Comparison of ENCODE assay signal across 23 cellular contexts in the genomic region with DNA sequence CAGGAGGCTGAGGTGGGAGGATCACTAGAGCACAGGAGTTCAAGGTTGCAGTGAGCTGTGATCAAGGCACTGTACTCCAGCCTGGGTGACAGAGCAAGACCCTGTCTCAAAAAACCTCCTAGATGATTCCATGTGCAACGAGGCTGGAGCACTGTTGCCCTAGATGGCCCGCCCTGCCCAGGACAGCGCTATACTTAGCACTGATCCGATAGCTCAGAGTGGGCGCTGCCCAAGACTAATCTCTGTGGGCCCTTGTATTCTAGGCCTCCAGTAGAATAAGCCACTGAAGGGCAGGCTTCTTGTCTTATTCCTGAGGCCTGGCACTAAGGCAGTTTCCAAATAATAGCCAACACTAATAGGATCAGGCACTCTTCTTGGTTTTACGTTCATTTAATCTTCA. TPM values are rescaled to one million over a fixed set of nuclear protein-coding genes. Genes with fewer than 3 reads are reported as not detected.
A peak's percentile ranks its signal among the peaks of the same experiment; 100 is the strongest.
DNase-seq lines count a peak whose midpoint lies in the region; ATAC-seq and TF ChIP-seq lines count a peak whose summit lies in the region.
"Had no signal": no experiment of that assay in that cellular context is flagged by ENCODE, and none has a peak within 500 bp of the region (broad histone marks: within the 10 kb centered on the region; RNA-seq: fewer than 3 reads in every experiment).

No MANE protein-coding gene starts in this region.

- H3K27me3 ChIP-seq in right atrium auricular region = no peaks in the 10 kb centered on the region
- H3K27me3 ChIP-seq in psoas muscle (ENCODE audit: insufficient read depth in 3 of 3, low read length in 2 of 3) = no peaks in the 10 kb centered on the region
- H3K27me3 ChIP-seq: BLaER1 had no signal

- peak overlapping the region; percentile 31 for H3K27ac Mint-ChIP-seq in stimulated activated naive CD8-positive, alpha-beta T cell treated with anti-CD3 and anti-CD28 coated beads, Interleukin-15, Interleukin-2, amounts not matched to agents 100 ng/mL and 50 ng/mL, for 24 hours
- H3K27ac Mint-ChIP-seq in activated naive CD4-positive, alpha-beta T cell treated with anti-CD3 and anti-CD28 coated beads for 36 hours = no peak overlapping the region
- H3K27ac Mint-ChIP-seq: CD4-positive, alpha-beta T cell had no signal

- no peak overlapping the region for H3K4me3 Mint-ChIP-seq in stimulated activated naive CD8-positive, alpha-beta T cell treated with anti-CD3 and anti-CD28 coated beads, Interleukin-15, Interleukin-2, amounts not matched to agents 100 ng/mL and 50 ng/mL, for 24 hours
- no peak overlapping the region for H3K4me3 Mint-ChIP-seq in activated naive CD4-positive, alpha-beta T cell treated with anti-CD3 and anti-CD28 coated beads for 36 hours
- H3K4me3 Mint-ChIP-seq: CD4-positive, alpha-beta T cell had no signal

- no peaks in the 10 kb centered on the region for H3K27me3 Mint-ChIP-seq in stimulated activated naive CD8-positive, alpha-beta T cell treated with anti-CD3 and anti-CD28 coated beads, Interleukin-15, Interleukin-2, amounts not matched to agents 100 ng/mL and 50 ng/mL, for 24 hours
- H3K27me3 Mint-ChIP-seq in activated naive CD4-positive, alpha-beta T cell treated with anti-CD3 and anti-CD28 coated beads for 36 hours (ENCODE audit: low read depth) = no peaks in the 10 kb centered on the region
- H3K27me3 Mint-ChIP-seq: CD4-positive, alpha-beta T cell had no signal

- ATAC-seq in stimulated activated naive CD8-positive, alpha-beta T cell treated with anti-CD3 and anti-CD28 coated beads, Interleukin-15, Interleukin-2, amounts not matched to agents 100 U/mL and 50 U/mL, for 24 hours = no peak
- peak; percentile 44 to 61 (median 50) for ATAC-seq in psoas muscle
- no peak for ATAC-seq in HG03175 (IDR thresholded peaks at IDR 0.05; ENCODE audit: unreplicated experiment)
- ATAC-seq: HCT116, K562, Panc1 had no signal

- H3K36me3 ChIP-seq in right atrium auricular region = peaks cover 9% of the 10 kb centered on the region
- peaks cover 0 to 32% of the 10 kb centered on the region in 2 donors for H3K36me3 ChIP-seq in psoas muscle (ENCODE audit: insufficient read depth in 1 of 2, low read depth in 1 of 2)

- 58 to 74% (median 59%) methylated on average over 6 of the region's 6 CpGs for WGBS in psoas muscle, 3 donors

- H3K4me1 Mint-ChIP-seq in stimulated activated naive CD8-positive, alpha-beta T cell treated with anti-CD3 and anti-CD28 coated beads, Interleukin-15, Interleukin-2, amounts not matched to agents 100 ng/mL and 50 ng/mL, for 24 hours (ENCODE audit: low read depth) = peaks cover 14% of the 10 kb centered on the region
- H3K4me1 Mint-ChIP-seq in activated naive CD4-positive, alpha-beta T cell treated with anti-CD3 and anti-CD28 coated beads for 36 hours (ENCODE audit: low read depth) = peaks cover 3% of the 10 kb centered on the region

- no peaks in the 10 kb centered on the region for H3K9me3 Mint-ChIP-seq in stimulated activated naive CD8-positive, alpha-beta T cell treated with anti-CD3 and anti-CD28 coated beads, Interleukin-15, Interleukin-2, amounts not matched to agents 100 ng/mL and 50 ng/mL, for 24 hours
- no peaks in the 10 kb centered on the region for H3K9me3 Mint-ChIP-seq in activated naive CD4-positive, alpha-beta T cell treated with anti-CD3 and anti-CD28 coated beads for 36 hours
- H3K9me3 Mint-ChIP-seq: CD4-positive, alpha-beta T cell had no signal

- peaks cover 15% of the 10 kb centered on the region for H3K36me3 Mint-ChIP-seq in stimulated activated naive CD8-positive, alpha-beta T cell treated with anti-CD3 and anti-CD28 coated beads, Interleukin-15, Interleukin-2, amounts not matched to agents 100 ng/mL and 50 ng/mL, for 24 hours (ENCODE audit: low read depth)
- peaks cover 4% of the 10 kb centered on the region for H3K36me3 Mint-ChIP-seq in activated naive CD4-positive, alpha-beta T cell treated with anti-CD3 and anti-CD28 coated beads for 36 hours (ENCODE audit: low read depth)

- H3K4me1 ChIP-seq in right atrium auricular region (peaks cover 0 to 70% of the 10 kb centered on the region in 2 donors), psoas muscle (peaks cover 51% of the 10 kb centered on the region)
- H3K4me1 ChIP-seq: BLaER1 had no signal

- no peak for DNase-seq in stimulated activated naive CD8-positive, alpha-beta T cell treated with anti-CD3 and anti-CD28 coated beads, Interleukin-15, Interleukin-2, amounts not matched to agents 100 U/mL and 50 U/mL, for 24 hours
- no peak for DNase-seq in right atrium auricular region (ENCODE audit: low spot score)
- DNase-seq in psoas muscle = no peak
- DNase-seq in NCI-H510A treated with DMSO at 0.1 percent for 48 hours (lab: John Stamatoyannopoulos, UW) = no peak
- DNase-seq in NCI-H2171 treated with DMSO at 0.1 percent for 48 hours (lab: John Stamatoyannopoulos, UW) = no peak
- DNase-seq in activated naive CD4-positive, alpha-beta T cell treated with anti-CD3 and anti-CD28 coated beads for 36 hours = no peak
- DNase-seq: CD4-positive, alpha-beta T cell; Kasumi-1; MV-4-11; NCI-H1105; NCI-H1436 treated with DMSO at 0.1 percent for 48 hours; NCI-H187 treated with DMSO at 0.1 percent for 48 hours; NCI-H524 treated with DMSO at 0.1 percent for 48 hours; NCI-H774; SIG-M5 had no signal

- TF ChIP-seq CTCF in right atrium auricular region (IDR thresholded peaks at IDR 0.05) (no peak), psoas muscle (IDR thresholded peaks at IDR 0.05) (no peak)

- H3K4me3 ChIP-seq in right atrium auricular region = no peak overlapping the region
- H3K4me3 ChIP-seq in psoas muscle = no peak overlapping the region
- H3K4me3 ChIP-seq: BLaER1, K562, SK-N-MC had no signal

- H3K27ac ChIP-seq in right atrium auricular region = peak overlapping the region; percentile 69 to 83
- peak overlapping the region; percentile 23 for H3K27ac ChIP-seq in psoas muscle
- H3K27ac ChIP-seq: BLaER1, RWPE1, SK-N-MC had no signal

- intact Hi-C loops in psoas muscle (cut with DNase I) = loop anchor here in 1 of 2 donors (5.0 kb wide), 1 partner anchor 40 kb away; a partner anchor contains a TSS
- intact Hi-C loops in activated naive CD4-positive, alpha-beta T cell treated with anti-CD3 and anti-CD28 coated beads for 36 hours (cut with micrococcal nuclease) = no loop called here

- CTCF ChIA-PET in activated naive CD4-positive, alpha-beta T cell treated with anti-CD3 and anti-CD28 coated beads for 36 hours (lab: Charles Lee) = no interaction called here

- H3K9me3 ChIP-seq in right atrium auricular region (no peaks in the 10 kb centered on the region), psoas muscle (no peaks in the 10 kb centered on the region)
- H3K9me3 ChIP-seq: BLaER1 had no signal

RNA-seq across cellular contexts. Expression of a gene that starts 41.0 kb away (rescaled TPM):
- 10 to 100 TPM; 15.0 to 18.8 TPM for total RNA-seq in right atrium auricular region
- total RNA-seq in psoas muscle = 1 to 10 TPM; 4.8 to 8.3 (median 5.4) TPM
- 1 to 10 TPM; 2.5 to 3.4 (median 2.7) TPM for polyA plus RNA-seq in psoas muscle
- 10 to 100 TPM; 20.5 to 20.9 TPM for total RNA-seq in activated naive CD4-positive, alpha-beta T cell treated with anti-CD3 and anti-CD28 coated beads for 36 hours

Comparison
In these comparisons a context has a peak if more than half of its experiments do, and no peak if none do; other contexts are left out.
1. ATAC-seq: peak in psoas muscle (4 of 4); none in stimulated activated naive CD8-positive, alpha-beta T cell treated with anti-CD3 and anti-CD28 coated beads, Interleukin-15, Interleukin-2, amounts not matched to agents 100 U/mL and 50 U/mL, for 24 hours (single experiment) and HG03175 (single experiment).